Comparison of ENCODE assay signal across 1 cellular context in the genomic region with DNA sequence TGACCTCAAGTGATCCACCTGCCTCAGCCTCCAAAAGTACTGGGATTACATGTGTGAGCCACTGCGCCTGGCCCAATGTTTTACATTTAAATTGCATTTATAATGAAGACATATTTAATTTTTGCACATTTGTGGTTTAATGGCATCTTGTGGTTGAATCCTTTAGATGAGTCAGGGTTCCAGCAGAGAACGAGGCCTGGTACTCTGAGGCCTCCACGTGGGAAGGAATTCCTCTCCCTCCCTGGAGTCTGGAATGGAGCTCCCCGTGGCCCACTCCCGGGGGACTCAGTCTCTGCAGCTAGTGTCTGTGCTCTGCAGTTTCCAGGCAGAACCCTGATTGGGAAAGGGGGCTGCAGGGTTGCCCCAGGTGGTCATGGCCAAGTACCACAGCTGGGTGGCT.
TF ChIP-seq lines count a peak whose summit lies in the region.

No MANE protein-coding gene starts in this region.

TF ChIP-seq in IMR-90, 13 proteins besides CTCF, POLR2A, EP300 and RAD21:
- TF ChIP-seq MAFK (IDR thresholded peaks at IDR 0.05; ENCODE audit: low read depth, low read length) (no peak), RFX5 (IDR thresholded peaks at IDR 0.05; ENCODE audit: low read depth, low read length) (no peak), SMC3 (IDR thresholded peaks at IDR 0.05; ENCODE audit: low read depth, low read length) (no peak), CHD1 (IDR thresholded peaks at IDR 0.05; ENCODE audit: low read depth, low read length) (no peak), MXI1 (IDR thresholded peaks at IDR 0.05; ENCODE audit: borderline replicate concordance, low read depth, low read length) (no peak), MAZ (IDR thresholded peaks at IDR 0.05; ENCODE audit: borderline replicate concordance, low read depth, low read length) (no peak), CEBPB (IDR thresholded peaks at IDR 0.05; ENCODE audit: low read depth, low read length) (no peak), BHLHE40 (IDR thresholded peaks at IDR 0.05; ENCODE audit: low read depth, low read length) (no peak), FOS (IDR thresholded peaks at IDR 0.05; ENCODE audit: low read depth, low read length) (no peak)
- TF ChIP-seq, protein P1, sequence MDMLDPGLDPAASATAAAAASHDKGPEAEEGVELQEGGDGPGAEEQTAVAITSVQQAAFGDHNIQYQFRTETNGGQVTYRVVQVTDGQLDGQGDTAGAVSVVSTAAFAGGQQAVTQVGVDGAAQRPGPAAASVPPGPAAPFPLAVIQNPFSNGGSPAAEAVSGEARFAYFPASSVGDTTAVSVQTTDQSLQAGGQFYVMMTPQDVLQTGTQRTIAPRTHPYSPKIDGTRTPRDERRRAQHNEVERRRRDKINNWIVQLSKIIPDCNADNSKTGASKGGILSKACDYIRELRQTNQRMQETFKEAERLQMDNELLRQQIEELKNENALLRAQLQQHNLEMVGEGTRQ (IDR thresholded peaks at IDR 0.05; ENCODE audit: low read depth, low read length), result no peak
- TF ChIP-seq, protein P2, sequence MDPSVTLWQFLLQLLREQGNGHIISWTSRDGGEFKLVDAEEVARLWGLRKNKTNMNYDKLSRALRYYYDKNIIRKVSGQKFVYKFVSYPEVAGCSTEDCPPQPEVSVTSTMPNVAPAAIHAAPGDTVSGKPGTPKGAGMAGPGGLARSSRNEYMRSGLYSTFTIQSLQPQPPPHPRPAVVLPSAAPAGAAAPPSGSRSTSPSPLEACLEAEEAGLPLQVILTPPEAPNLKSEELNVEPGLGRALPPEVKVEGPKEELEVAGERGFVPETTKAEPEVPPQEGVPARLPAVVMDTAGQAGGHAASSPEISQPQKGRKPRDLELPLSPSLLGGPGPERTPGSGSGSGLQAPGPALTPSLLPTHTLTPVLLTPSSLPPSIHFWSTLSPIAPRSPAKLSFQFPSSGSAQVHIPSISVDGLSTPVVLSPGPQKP (IDR thresholded peaks at IDR 0.05; ENCODE audit: borderline replicate concordance, low read depth, low read length), result no peak
